ENCODE assay signal across 5 cellular contexts in the genomic region with DNA sequence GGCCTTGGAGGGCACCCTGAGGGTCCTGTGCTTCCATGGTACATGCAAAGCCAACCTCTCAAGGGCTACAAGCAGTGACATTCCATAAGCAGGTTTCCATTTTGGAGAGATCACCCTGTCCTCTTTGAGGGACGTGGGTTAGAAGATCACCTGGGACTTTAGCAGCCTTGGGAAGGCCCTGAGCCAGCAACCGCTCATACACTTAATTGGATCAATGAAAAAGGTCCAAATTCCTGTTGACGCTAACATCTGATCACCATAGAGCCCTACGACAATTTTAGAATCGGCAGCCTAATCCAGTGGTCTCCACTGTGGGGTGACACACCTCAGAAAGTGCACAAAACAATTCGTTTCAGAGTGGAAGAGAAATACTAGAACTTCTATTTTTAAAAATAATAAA.
"Had no signal": no experiment of that assay in that cellular context is flagged by ENCODE, and none has a peak within 500 bp of the region (broad histone marks: within the 10 kb centered on the region; RNA-seq: fewer than 3 reads in every experiment).

No MANE protein-coding gene starts in this region.

- DNase-seq: GM23248, H9, HCEC 1CT, KBM-7 had no signal

- H3K4me3 Mint-ChIP-seq: H9, IgD-negative memory B cell had no signal

- H3K9me3 Mint-ChIP-seq: H9 had no signal

- H3K27ac ChIP-seq: GM23248 had no signal

- H3K9ac ChIP-seq: GM23248 had no signal

- H3K27me3 Mint-ChIP-seq: IgD-negative memory B cell had no signal

- H3K27ac Mint-ChIP-seq: IgD-negative memory B cell had no signal

- H3K4me3 ChIP-seq: GM23248 had no signal

- H2AFZ ChIP-seq: GM23248 had no signal
